ENCODE assay signal across 8 cellular contexts in the genomic region with DNA sequence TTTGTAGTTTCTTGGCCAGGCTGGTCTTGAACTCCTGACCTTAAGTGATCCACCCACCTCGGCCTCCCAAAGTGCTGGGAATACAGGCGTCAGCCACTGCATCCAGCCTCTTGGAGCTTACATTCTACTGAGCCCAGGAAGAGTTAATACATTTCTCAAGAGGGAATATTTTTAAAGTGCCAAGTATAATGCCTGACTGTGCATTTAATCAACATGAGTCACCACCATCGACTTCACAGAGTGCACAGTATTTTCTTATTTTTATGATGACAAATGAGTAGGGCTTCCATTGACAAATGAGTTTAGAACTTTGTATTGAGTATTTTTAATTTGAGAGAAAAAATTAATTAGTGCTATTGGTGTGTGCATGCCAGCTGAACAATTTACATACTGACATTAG.
A peak's percentile ranks its signal among the peaks of the same experiment; 100 is the strongest.
DNase-seq lines count a peak whose midpoint lies in the region; ATAC-seq and TF ChIP-seq lines count a peak whose summit lies in the region.

No MANE protein-coding gene starts in this region.

- DNase-seq in COLO829 (ENCODE audit: low spot score) (peak; percentile 45), PC-3 (peak; percentile 63), fibroblast of gingiva (ENCODE audit: low read depth) (peak; percentile 77), omental fat pad (ENCODE audit: low spot score) (no peak), epidermal melanocyte (ENCODE audit: insufficient read length, low spot score) (no peak)
- DNase-seq in activated CD4-positive, alpha-beta T cell treated with anti-CD3 and anti-CD28 coated beads for 4 hours = no peak
- DNase-seq in stimulated activated CD4-positive, alpha-beta T cell treated with anti-CD3 and anti-CD28 coated beads, Interleukin-1b, Interleukin-23, amount 100 ng/mL, for 48 hours = no peak
- DNase-seq in activated effector memory CD4-positive, alpha-beta T cell treated with anti-CD3 and anti-CD28 coated beads, Interleukin-2, amount 50 U/mL, for 16 hours = no peak

- H3K27me3 ChIP-seq in PC-3 (ENCODE audit: low read length) = no peaks in the 10 kb centered on the region

- TF ChIP-seq CTCF in PC-3 (conservative IDR thresholded peaks at IDR 0.05; ENCODE audit: low read depth, low read length) (no peak), omental fat pad (IDR thresholded peaks at IDR 0.05) (no peak)

- no peaks in the 10 kb centered on the region for H3K9me2 ChIP-seq in PC-3 (replicated peaks; ENCODE audit: low read length)

- no peaks in the 10 kb centered on the region for H4K20me1 ChIP-seq in PC-3 (ENCODE audit: low read length)

- POLR2A ChIA-PET in PC-3 (lab: Charles Lee; ENCODE audit: unreplicated experiment) = interaction anchor here (0.6 kb wide), 1 partner anchor 1562 kb away, joined by 4 read pairs; no protein-coding TSS in a partner anchor

- H3K4me3 ChIP-seq in PC-3 (ENCODE audit: low read length) = no peak overlapping the region

- no peaks in the 10 kb centered on the region for H3K79me2 ChIP-seq in PC-3 (ENCODE audit: low read length)

- BruUV-seq in PC-3 (replicated peaks; lab: Mats Ljungman, UMichigan) = no TSS peak

- H3K9ac ChIP-seq in PC-3 (ENCODE audit: low read length) = no peak overlapping the region

- H2AFZ ChIP-seq in PC-3 (ENCODE audit: low read length) = no peak overlapping the region

- no peak overlapping the region for H3K4me2 ChIP-seq in PC-3 (ENCODE audit: low read length)

- no peak overlapping the region for H3K27ac ChIP-seq in PC-3 (ENCODE audit: low read length)

- peaks cover 11% of the 10 kb centered on the region; the same call in 1 of the 2 replicates for H3K4me1 ChIP-seq in PC-3 (ENCODE audit: insufficient read depth, low read length)

- no peaks in the 10 kb centered on the region for H3F3A ChIP-seq in PC-3 (ENCODE audit: low read length, unreplicated experiment)

- no peaks in the 10 kb centered on the region for H3K36me3 ChIP-seq in PC-3 (ENCODE audit: low read depth, low read length)

- intact Hi-C loops in PC-3 (cut with micrococcal nuclease) = no loop called here

- CTCF ChIA-PET in PC-3 (lab: Charles Lee) = no interaction called here

- no peaks in the 10 kb centered on the region for H3K9me3 ChIP-seq in PC-3 (ENCODE audit: low read length)

- ATAC-seq in PC-3 = peak; percentile 87
- ATAC-seq in omental fat pad (ENCODE audit: low FRiP score) = peak; percentile 84

Comparison
In these comparisons a context has a peak if more than half of its experiments do, and no peak if none do; other contexts are left out.
1. DNase-seq: peak in COLO829 (single experiment), PC-3 (single experiment) and fibroblast of gingiva (single experiment); none in omental fat pad (single experiment), epidermal melanocyte (single experiment), activated CD4-positive, alpha-beta T cell treated with anti-CD3 and anti-CD28 coated beads for 4 hours (0 of 2), stimulated activated CD4-positive, alpha-beta T cell treated with anti-CD3 and anti-CD28 coated beads, Interleukin-1b, Interleukin-23, amount 100 ng/mL, for 48 hours (single experiment) and activated effector memory CD4-positive, alpha-beta T cell treated with anti-CD3 and anti-CD28 coated beads, Interleukin-2, amount 50 U/mL, for 16 hours (single experiment).